Comparison of ENCODE assay signal across 28 cellular contexts in genomic region chr9:9078301-9078700, GRCh38.
"Had no signal": no experiment of that assay in that cellular context is flagged by ENCODE, and none has a peak within 500 bp of the region (broad histone marks: within the 10 kb centered on the region; RNA-seq: fewer than 3 reads in every experiment).

No MANE protein-coding gene starts in this region.

- DNase-seq: stimulated activated CD4-positive, alpha-beta T cell treated with anti-CD3 and anti-CD28 coated beads, Interleukin-2, amount 100 ng/mL, for 48 hours; stimulated activated CD4-positive, alpha-beta T cell treated with anti-CD3 and anti-CD28 coated beads, Interleukin-4, amount 100 ng/mL, for 1 hour; stimulated activated CD4-positive, alpha-beta T cell treated with anti-CD3 and anti-CD28 coated beads, Interleukin-4, amount 100 ng/mL, for 24 hours; stimulated activated CD4-positive, alpha-beta T cell treated with anti-CD3 and anti-CD28 coated beads, Interleukin-4, amount 100 ng/mL, for 4 hours; stimulated activated CD8-positive, alpha-beta memory T cell treated with anti-CD3 and anti-CD28 coated beads, Interleukin-4, amount 100 ng/mL, for 48 hours; stimulated activated naive B cell treated with anti-CD40 and anti-IgM and Interleukin-4, amounts not matched to agents 10 μg/mL and 1 μg/mL and 100 μg/mL, for 72 hours; stimulated activated naive CD4-positive, alpha-beta T cell; stimulated activated naive CD4-positive, alpha-beta T cell treated with Interleukin-2 at 50 U/mL for 16 hours; stimulated activated naive CD8-positive, alpha-beta T cell treated with anti-CD3 and anti-CD28 coated beads, Interleukin-15, amount 100 ng/mL, for 72 hours; stimulated activated naive CD8-positive, alpha-beta T cell treated with anti-CD3 and anti-CD28 coated beads, Interleukin-15, Interleukin-2, amounts not matched to agents 100 U/mL and 50 U/mL, for 24 hours; stomach; substantia nigra; testis; thyroid gland; tibial artery; transverse colon; trophoblast cell; upper lobe of left lung; upper lobe of right lung; uterus had no signal

- H3K27me3 ChIP-seq: stomach, suprapubic skin, testis, thyroid gland, tibial artery, tibial nerve, transverse colon, upper lobe of left lung, upper lobe of right lung, uterus, vagina had no signal

- ATAC-seq: stimulated activated effector memory CD8-positive, alpha-beta T cell treated with anti-CD3 and anti-CD28 coated beads, Interleukin-12 subunit alpha, Interleukin-12 subunit beta, amount 100 ng/mL, for 72 hours; stimulated activated memory B cell treated with anti-CD40 and anti-IgM and Interleukin-4, amounts not matched to agents 10 μg/mL and 1 μg/mL and 100 μg/mL, for 72 hours; stimulated activated naive B cell treated with anti-CD40 and anti-IgM and Interleukin-4, amounts not matched to agents 10 μg/mL and 1 μg/mL and 100 μg/mL, for 72 hours; stimulated activated naive CD8-positive, alpha-beta T cell treated with anti-CD3 and anti-CD28 coated beads, Interleukin-15, amount 100 ng/mL, for 72 hours; stimulated activated naive CD8-positive, alpha-beta T cell treated with anti-CD3 and anti-CD28 coated beads, Interleukin-15, Interleukin-2, amounts not matched to agents 100 U/mL and 50 U/mL, for 24 hours; upper lobe of right lung had no signal

- H3K27ac ChIP-seq: stomach, suprapubic skin, testis, thoracic aorta, thyroid gland, tibial artery, tibial nerve, transverse colon, upper lobe of left lung, upper lobe of right lung, uterus, vagina had no signal

- H3K9me3 ChIP-seq: suprapubic skin, testis, thoracic aorta, thyroid gland, tibial artery, transverse colon, upper lobe of left lung, uterus, vagina had no signal

- H3K4me1 ChIP-seq: stomach, suprapubic skin, testis, thyroid gland, tibial artery, tibial nerve, transverse colon, upper lobe of left lung, upper lobe of right lung, uterus, vagina had no signal

- H3K27ac Mint-ChIP-seq: stimulated activated effector memory CD8-positive, alpha-beta T cell treated with anti-CD3 and anti-CD28 coated beads, Interleukin-12 subunit alpha, Interleukin-12 subunit beta, amount 100 ng/mL, for 72 hours; stimulated activated memory B cell treated with anti-CD40 and anti-IgM and Interleukin-4, amounts not matched to agents 10 μg/mL and 1 μg/mL and 100 μg/mL, for 72 hours; stimulated activated naive B cell treated with anti-CD40 and anti-IgM and Interleukin-4, amounts not matched to agents 10 μg/mL and 1 μg/mL and 100 μg/mL, for 72 hours; stimulated activated naive CD8-positive, alpha-beta T cell treated with anti-CD3 and anti-CD28 coated beads, Interleukin-15, amount 100 ng/mL, for 72 hours; stimulated activated naive CD8-positive, alpha-beta T cell treated with anti-CD3 and anti-CD28 coated beads, Interleukin-15, Interleukin-2, amounts not matched to agents 100 ng/mL and 50 ng/mL, for 24 hours; type B pancreatic cell had no signal

- H3K27me3 Mint-ChIP-seq: stimulated activated memory B cell treated with anti-CD40 and anti-IgM and Interleukin-4, amounts not matched to agents 10 μg/mL and 1 μg/mL and 100 μg/mL, for 72 hours; stimulated activated naive B cell treated with anti-CD40 and anti-IgM and Interleukin-4, amounts not matched to agents 10 μg/mL and 1 μg/mL and 100 μg/mL, for 72 hours; stimulated activated naive CD8-positive, alpha-beta T cell treated with anti-CD3 and anti-CD28 coated beads, Interleukin-15, amount 100 ng/mL, for 72 hours; stimulated activated naive CD8-positive, alpha-beta T cell treated with anti-CD3 and anti-CD28 coated beads, Interleukin-15, Interleukin-2, amounts not matched to agents 100 ng/mL and 50 ng/mL, for 24 hours; type B pancreatic cell had no signal

- H3K4me3 Mint-ChIP-seq: stimulated activated effector memory CD8-positive, alpha-beta T cell treated with anti-CD3 and anti-CD28 coated beads, Interleukin-12 subunit alpha, Interleukin-12 subunit beta, amount 100 ng/mL, for 72 hours; stimulated activated memory B cell treated with anti-CD40 and anti-IgM and Interleukin-4, amounts not matched to agents 10 μg/mL and 1 μg/mL and 100 μg/mL, for 72 hours; stimulated activated naive B cell treated with anti-CD40 and anti-IgM and Interleukin-4, amounts not matched to agents 10 μg/mL and 1 μg/mL and 100 μg/mL, for 72 hours; stimulated activated naive CD8-positive, alpha-beta T cell treated with anti-CD3 and anti-CD28 coated beads, Interleukin-15, amount 100 ng/mL, for 72 hours; stimulated activated naive CD8-positive, alpha-beta T cell treated with anti-CD3 and anti-CD28 coated beads, Interleukin-15, Interleukin-2, amounts not matched to agents 100 ng/mL and 50 ng/mL, for 24 hours; type B pancreatic cell had no signal

- H3K36me3 ChIP-seq: stomach, suprapubic skin, thoracic aorta, thyroid gland, tibial artery, tibial nerve, transverse colon, upper lobe of left lung, upper lobe of right lung, uterus, vagina had no signal

- H3K4me1 Mint-ChIP-seq: stimulated activated effector memory CD8-positive, alpha-beta T cell treated with anti-CD3 and anti-CD28 coated beads, Interleukin-12 subunit alpha, Interleukin-12 subunit beta, amount 100 ng/mL, for 72 hours; stimulated activated memory B cell treated with anti-CD40 and anti-IgM and Interleukin-4, amounts not matched to agents 10 μg/mL and 1 μg/mL and 100 μg/mL, for 72 hours; stimulated activated naive B cell treated with anti-CD40 and anti-IgM and Interleukin-4, amounts not matched to agents 10 μg/mL and 1 μg/mL and 100 μg/mL, for 72 hours; stimulated activated naive CD8-positive, alpha-beta T cell treated with anti-CD3 and anti-CD28 coated beads, Interleukin-15, amount 100 ng/mL, for 72 hours had no signal

- H3K36me3 Mint-ChIP-seq: stimulated activated effector memory CD8-positive, alpha-beta T cell treated with anti-CD3 and anti-CD28 coated beads, Interleukin-12 subunit alpha, Interleukin-12 subunit beta, amount 100 ng/mL, for 72 hours; stimulated activated memory B cell treated with anti-CD40 and anti-IgM and Interleukin-4, amounts not matched to agents 10 μg/mL and 1 μg/mL and 100 μg/mL, for 72 hours; stimulated activated naive B cell treated with anti-CD40 and anti-IgM and Interleukin-4, amounts not matched to agents 10 μg/mL and 1 μg/mL and 100 μg/mL, for 72 hours; type B pancreatic cell had no signal

- H3K4me3 ChIP-seq: stomach, suprapubic skin, testis, thoracic aorta, thyroid gland, tibial artery, tibial nerve, transverse colon, upper lobe of left lung, upper lobe of right lung, uterus, vagina had no signal
